In genomic region chr3:66500575-66501482, GRCh38 we compare ENCODE assay signal across 1 cellular context.
TF ChIP-seq lines count a peak whose summit lies in the region.

Gene LRIG1, minus strand, starts transcription at chr3:66501022. Its CDS starts 615 bp downstream, at chr3:66500407.

TF ChIP-seq in HepG2, 621 proteins besides CTCF, POLR2A, EP300 and RAD21 (continued from another document and continues in another):
- TF ChIP-seq KLF9 (CRISPR knock-in tag; IDR thresholded peaks at IDR 0.05; ENCODE audit: low read depth) (peak; percentile 61; the same call in 1 of the 2 replicates), FOXO1 (CRISPR knock-in tag; IDR thresholded peaks at IDR 0.05) (0 out of 2 replicates have a peak, but pooled peaks have one; percentile 45), SP4 (CRISPR knock-in tag; IDR thresholded peaks at IDR 0.05) (peak; percentile 94), SPEN (CRISPR knock-in tag; IDR thresholded peaks at IDR 0.05; ENCODE audit: low read depth) (peak; percentile 60), FOSL2 (CRISPR knock-in tag; IDR thresholded peaks at IDR 0.05) (peak; percentile 41; the same call in 1 of the 2 replicates), SRY (CRISPR knock-in tag; IDR thresholded peaks at IDR 0.05) (0 out of 2 replicates have a peak, but pooled peaks have one; percentile 62), RFXAP (CRISPR knock-in tag; IDR thresholded peaks at IDR 0.05; ENCODE audit: borderline replicate concordance) (peak; percentile 98), ZNF280B (CRISPR knock-in tag; IDR thresholded peaks at IDR 0.05; ENCODE audit: borderline replicate concordance) (peak; percentile 22; the same call in 1 of the 2 replicates), RFX5 (IDR thresholded peaks at IDR 0.05; ENCODE audit: low read depth, low read length) (peak; percentile 52), ZNF7 (CRISPR knock-in tag; IDR thresholded peaks at IDR 0.05) (no peak; the same call in 1 of the 2 replicates), XRCC5 (optimal IDR thresholded peaks at IDR 0.05; ENCODE audit: low read length) (no peak), SMAD3 (CRISPR knock-in tag; IDR thresholded peaks at IDR 0.05) (no peak), ZBTB14 (CRISPR knock-in tag; IDR thresholded peaks at IDR 0.05) (peak; percentile 42; the same call in 1 of the 2 replicates), ARID5B (CRISPR knock-in tag; IDR thresholded peaks at IDR 0.05) (peak; percentile 80; the same call in 1 of the 2 replicates), ZNF589 (CRISPR knock-in tag; conservative IDR thresholded peaks at IDR 0.05) (no peak; the same call in 1 of the 2 replicates), ZNF776 (CRISPR knock-in tag; IDR thresholded peaks at IDR 0.05) (peak; percentile 75; the same call in 1 of the 2 replicates), ZGPAT (CRISPR knock-in tag; IDR thresholded peaks at IDR 0.05) (peak; percentile 67), ZNF484 (CRISPR knock-in tag; IDR thresholded peaks at IDR 0.05; ENCODE audit: borderline replicate concordance, low read depth) (no peak), ZC3H13 (CRISPR knock-in tag; IDR thresholded peaks at IDR 0.05) (no peak; the same call in 1 of the 2 replicates), ZMYM3 (CRISPR knock-in tag; IDR thresholded peaks at IDR 0.05) (peak; percentile 85), ZBTB26 (CRISPR knock-in tag; IDR thresholded peaks at IDR 0.05; ENCODE audit: borderline replicate concordance) (peak; percentile 63; the same call in 1 of the 2 replicates), ZNF891 (CRISPR knock-in tag; IDR thresholded peaks at IDR 0.05) (peak; percentile 18; the same call in 1 of the 2 replicates), GABPB1 (CRISPR knock-in tag; IDR thresholded peaks at IDR 0.05) (peak; percentile 68), REST (IDR thresholded peaks at IDR 0.05; ENCODE audit: borderline replicate concordance in 1 of 2, low read depth in 1 of 2, low read length in 2 of 2) (peak in 1 of 2 experiments; percentile 44; a peak in 1 of 4 replicates), TMF1 (CRISPR knock-in tag; IDR thresholded peaks at IDR 0.05; ENCODE audit: low read depth) (no peak; the same call in 1 of the 2 replicates), DNMT3B (CRISPR knock-in tag; conservative IDR thresholded peaks at IDR 0.05) (0 out of 2 replicates have a peak, but pooled peaks have one; percentile 69), SP1 (IDR thresholded peaks at IDR 0.05) (no peak), SP1 (CRISPR knock-in tag; IDR thresholded peaks at IDR 0.05) (peak; percentile 96), BRCA1 (CRISPR knock-in tag; IDR thresholded peaks at IDR 0.05) (no peak), KLF15 (CRISPR knock-in tag; IDR thresholded peaks at IDR 0.05; ENCODE audit: borderline replicate concordance) (no peak; the same call in 1 of the 2 replicates), TFE3 (CRISPR knock-in tag; IDR thresholded peaks at IDR 0.05) (no peak; the same call in 1 of the 2 replicates), ZNF280D (CRISPR knock-in tag; IDR thresholded peaks at IDR 0.05) (peak; percentile 32; the same call in 1 of the 2 replicates), RNF219 (CRISPR knock-in tag; IDR thresholded peaks at IDR 0.05) (no peak), GATAD2A (CRISPR knock-in tag; IDR thresholded peaks at IDR 0.05) (peak; percentile 52), ZNF317 (CRISPR knock-in tag; IDR thresholded peaks at IDR 0.05) (0 out of 2 replicates have a peak, but pooled peaks have one; percentile 50), ZSCAN25 (CRISPR knock-in tag; IDR thresholded peaks at IDR 0.05) (peak; percentile 17; the same call in 1 of the 2 replicates), NCOA5 (CRISPR knock-in tag; IDR thresholded peaks at IDR 0.05) (no peak), ATRX (CRISPR knock-in tag; IDR thresholded peaks at IDR 0.05; ENCODE audit: borderline replicate concordance) (no peak)
